1 cellular context compared by ENCODE assay signal in genomic region chr17:3959295-3959899, GRCh38.
A peak's percentile ranks its signal among the peaks of the same experiment; 100 is the strongest.
TF ChIP-seq lines count a peak whose summit lies in the region.

No MANE protein-coding gene starts in this region.

TF ChIP-seq in HepG2, 621 proteins besides CTCF, POLR2A, EP300 and RAD21 (continued from another document and continues in another):
- TF ChIP-seq UBTF (CRISPR knock-in tag; IDR thresholded peaks at IDR 0.05) (0 out of 2 replicates have a peak, but pooled peaks have one; percentile 30), ATF3 (CRISPR knock-in tag; IDR thresholded peaks at IDR 0.05) (peak; percentile 78), SKIL (CRISPR knock-in tag; IDR thresholded peaks at IDR 0.05; ENCODE audit: borderline replicate concordance) (0 out of 2 replicates have a peak, but pooled peaks have one; percentile 13), RARA (CRISPR knock-in tag; IDR thresholded peaks at IDR 0.05) (peak; percentile 49), ZNF230 (CRISPR knock-in tag; IDR thresholded peaks at IDR 0.05) (no peak), SAP130 (CRISPR knock-in tag; IDR thresholded peaks at IDR 0.05; ENCODE audit: low read depth) (peak; percentile 58; the same call in 1 of the 2 replicates), ZFX (CRISPR knock-in tag; IDR thresholded peaks at IDR 0.05; ENCODE audit: low read depth) (peak; percentile 68), ZNF607 (CRISPR knock-in tag; IDR thresholded peaks at IDR 0.05; ENCODE audit: borderline replicate concordance) (0 out of 2 replicates have a peak, but pooled peaks have one; percentile 36), PLRG1 (conservative IDR thresholded peaks at IDR 0.05) (no peak), MAFG (CRISPR knock-in tag; IDR thresholded peaks at IDR 0.05) (peak; percentile 84), SOX13 (IDR thresholded peaks at IDR 0.05) (no peak), SOX13 (CRISPR knock-in tag; conservative IDR thresholded peaks at IDR 0.05 in 1 of 2, IDR thresholded peaks at IDR 0.05 in 1 of 2) (peak in 1 of 2 experiments; percentile 8; a peak in 1 of 4 replicates), KDM2A (CRISPR knock-in tag; IDR thresholded peaks at IDR 0.05; ENCODE audit: borderline replicate concordance, low read depth) (peak; percentile 46; the same call in 1 of the 2 replicates), GATAD2A (CRISPR knock-in tag; IDR thresholded peaks at IDR 0.05) (peak; percentile 62), SNAPC5 (CRISPR knock-in tag; IDR thresholded peaks at IDR 0.05; ENCODE audit: borderline replicate concordance) (no peak), ZBTB10 (CRISPR knock-in tag; IDR thresholded peaks at IDR 0.05; ENCODE audit: borderline replicate concordance) (peak; percentile 48; the same call in 1 of the 2 replicates), SP5 (CRISPR knock-in tag; IDR thresholded peaks at IDR 0.05; ENCODE audit: borderline replicate concordance, low read depth) (peak; percentile 81), KLF16 (CRISPR knock-in tag; IDR thresholded peaks at IDR 0.05) (0 out of 4 replicates have a peak, but pooled peaks of 1 of the 2 experiments have one; percentile 26), THYN1 (CRISPR knock-in tag; IDR thresholded peaks at IDR 0.05; ENCODE audit: borderline replicate concordance, low read depth) (no peak), ZNF687 (CRISPR knock-in tag; IDR thresholded peaks at IDR 0.05) (peak; percentile 63), PTBP1 (IDR thresholded peaks at IDR 0.05; ENCODE audit: low read depth, low read length, poor library complexity, severe bottlenecking) (peak; percentile 13), ZNF225 (CRISPR knock-in tag; IDR thresholded peaks at IDR 0.05) (no peak), TEAD3 (CRISPR knock-in tag; optimal IDR thresholded peaks at IDR 0.05; ENCODE audit: borderline replicate concordance) (no peak), MAFK (conservative IDR thresholded peaks at IDR 0.05 in 1 of 2, IDR thresholded peaks at IDR 0.05 in 1 of 2; ENCODE audit: low read length in 2 of 2) (peak; percentile 31 to 59; a peak in 2 of 4 replicates), SALL1 (CRISPR knock-in tag; IDR thresholded peaks at IDR 0.05) (peak; percentile 58; the same call in 1 of the 2 replicates), ZNF619 (CRISPR knock-in tag; IDR thresholded peaks at IDR 0.05) (0 out of 2 replicates have a peak, but pooled peaks have one; percentile 33), ZBTB37 (CRISPR knock-in tag; IDR thresholded peaks at IDR 0.05) (no peak), ARID5B (CRISPR knock-in tag; IDR thresholded peaks at IDR 0.05) (peak; percentile 57), TFDP2 (CRISPR knock-in tag; IDR thresholded peaks at IDR 0.05) (no peak), ZNF263 (CRISPR knock-in tag; IDR thresholded peaks at IDR 0.05) (peak; percentile 90), THAP8 (CRISPR knock-in tag; IDR thresholded peaks at IDR 0.05; ENCODE audit: borderline replicate concordance) (no peak), SP4 (CRISPR knock-in tag; IDR thresholded peaks at IDR 0.05) (peak; percentile 28; the same call in 1 of the 2 replicates), ASH2L (IDR thresholded peaks at IDR 0.05; ENCODE audit: insufficient read length, low read depth, low read length) (no peak), FOXO1 (CRISPR knock-in tag; IDR thresholded peaks at IDR 0.05) (peak; percentile 69; the same call in 1 of the 2 replicates), ZFY (CRISPR knock-in tag; IDR thresholded peaks at IDR 0.05) (peak; percentile 48; the same call in 1 of the 2 replicates), ZNF296 (CRISPR knock-in tag; conservative IDR thresholded peaks at IDR 0.05) (peak; percentile 17; the same call in 1 of the 2 replicates), HDAC2 (CRISPR knock-in tag; IDR thresholded peaks at IDR 0.05) (peak; percentile 34; the same call in 1 of the 2 replicates), ZNF580 (CRISPR knock-in tag; IDR thresholded peaks at IDR 0.05; ENCODE audit: borderline replicate concordance, low read depth) (0 out of 2 replicates have a peak, but pooled peaks have one; percentile 9), HNF4A (CRISPR knock-in tag; IDR thresholded peaks at IDR 0.05) (peak; percentile 16; the same call in 1 of the 2 replicates), ZNF205 (CRISPR knock-in tag; IDR thresholded peaks at IDR 0.05) (no peak)
